In the genomic region with DNA sequence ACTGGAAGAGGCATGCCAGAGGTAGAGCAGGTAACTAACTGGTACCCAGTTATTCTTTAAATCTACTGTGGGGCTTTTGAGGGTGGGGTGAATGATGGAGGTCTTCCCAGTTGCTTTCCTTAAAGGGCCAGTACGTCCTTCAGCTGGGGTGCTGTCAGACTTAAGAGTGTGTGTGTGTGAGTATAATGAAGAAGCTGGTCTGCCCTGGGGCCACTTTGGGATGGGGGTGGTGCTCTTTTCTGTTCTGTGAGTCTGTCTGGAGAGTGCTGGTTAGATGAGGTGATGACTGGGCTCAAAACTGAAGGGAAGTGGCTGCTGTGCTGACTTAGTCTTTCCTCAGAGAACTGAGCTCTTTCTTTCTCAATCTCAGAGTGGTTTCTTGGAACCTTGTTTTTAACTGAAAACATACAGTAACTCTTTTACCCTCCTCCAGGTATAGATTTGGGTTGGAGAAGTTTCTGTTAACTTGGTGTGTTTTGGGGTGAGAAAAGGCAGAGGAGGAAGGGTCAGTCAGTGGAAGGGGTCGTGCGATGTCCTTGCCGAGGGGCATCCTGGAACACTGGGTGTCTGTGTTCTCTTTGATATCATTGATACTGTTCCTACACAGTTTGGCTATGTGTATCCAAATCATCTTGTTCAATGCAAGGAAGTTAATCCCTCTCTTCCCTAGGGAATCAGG, we compare ENCODE assay signal across 1 cellular context.
TF ChIP-seq lines count a peak whose summit lies in the region.

No MANE protein-coding gene starts in this region.

TF ChIP-seq in endothelial cell of umbilical vein, 7 proteins besides CTCF, POLR2A, EP300 and RAD21:
- TF ChIP-seq GATA2 (IDR thresholded peaks at IDR 0.05; ENCODE audit: insufficient read depth, insufficient read length, low read depth, low read length) (no peak), JUN (IDR thresholded peaks at IDR 0.05; ENCODE audit: borderline replicate concordance, insufficient read depth, insufficient read length, low read depth) (no peak), FOS (IDR thresholded peaks at IDR 0.05; ENCODE audit: borderline replicate concordance, insufficient read depth, low read length) (no peak), EZH2 (IDR thresholded peaks at IDR 0.05; ENCODE audit: borderline replicate concordance, low read depth, low read length, severe bottlenecking) (no peak), MYC (IDR thresholded peaks at IDR 0.05; ENCODE audit: low read depth, low read length) (no peak), POLR2AphosphoS5 (IDR thresholded peaks at IDR 0.05; ENCODE audit: insufficient read depth, low read depth, low read length) (no peak)
- TF ChIP-seq, protein P1, sequence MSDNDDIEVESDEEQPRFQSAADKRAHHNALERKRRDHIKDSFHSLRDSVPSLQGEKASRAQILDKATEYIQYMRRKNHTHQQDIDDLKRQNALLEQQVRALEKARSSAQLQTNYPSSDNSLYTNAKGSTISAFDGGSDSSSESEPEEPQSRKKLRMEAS (IDR thresholded peaks at IDR 0.05; ENCODE audit: insufficient read depth, insufficient read length), result no peak
